ENCODE assay signal across 20 cellular contexts in the genomic region with DNA sequence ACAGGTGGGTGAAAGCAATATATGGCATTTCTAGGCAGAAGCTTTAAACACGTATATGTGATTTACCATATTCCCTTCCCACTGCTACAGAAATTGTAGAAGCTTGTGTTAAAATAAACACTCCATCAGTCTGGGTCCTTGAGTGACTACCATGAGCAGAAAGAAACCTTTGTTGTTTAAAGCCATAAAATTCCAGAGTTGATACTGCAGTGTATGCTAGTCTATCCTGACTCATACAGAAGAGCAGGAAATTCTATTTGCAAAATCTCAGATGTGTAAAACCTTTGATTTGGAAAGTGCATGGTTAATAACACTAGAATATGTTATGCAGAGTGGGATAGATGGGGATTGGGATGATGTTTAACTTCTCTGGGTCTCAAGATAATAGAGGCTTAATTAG.
DNase-seq lines count a peak whose midpoint lies in the region; ATAC-seq and TF ChIP-seq lines count a peak whose summit lies in the region.
"Had no signal": no experiment of that assay in that cellular context is flagged by ENCODE, and none has a peak within 500 bp of the region (broad histone marks: within the 10 kb centered on the region; RNA-seq: fewer than 3 reads in every experiment).

No MANE protein-coding gene starts in this region.

- intact Hi-C loops in left colon (cut with DNase I, micrococcal nuclease), result no loop called here

- ATAC-seq in left colon, result peak; percentile 58
- ATAC-seq in HG03175 (IDR thresholded peaks at IDR 0.05; ENCODE audit: unreplicated experiment), result no peak
- ATAC-seq: HCT116 had no signal

- DNase-seq in EH (ENCODE audit: low read depth), result peak; percentile 7
- DNase-seq in NCI-H345 treated with DMSO at 0.1 percent for 48 hours (lab: John Stamatoyannopoulos, UW; ENCODE audit: unreplicated experiment), result peak; percentile 25
- DNase-seq in epithelial cell of esophagus (ENCODE audit: low read depth), result peak; percentile 27
- no peak for DNase-seq in left colon
- no peak for DNase-seq in GM19240 (ENCODE audit: insufficient read length, low spot score)
- no peak for DNase-seq in erythroblast (lab: John Stamatoyannopoulos, UW)
- DNase-seq in DMS 273 treated with DMSO at 0.1 percent for 48 hours (lab: John Stamatoyannopoulos, UW), result no peak
- DNase-seq: CD8-positive, alpha-beta memory T cell; GF-D8; GOT3; MM.1S; NCI-H1105; NCI-H1694; NCI-H2081 treated with DMSO at 0.1 percent for 48 hours; NCI-H226; SHP77 treated with DMSO at 0.1 percent for 48 hours; SK-N-SH had no signal

- no peak for TF ChIP-seq POLR2A in erythroblast (IDR thresholded peaks at IDR 0.05; ENCODE audit: low read length)

- no peak for TF ChIP-seq CTCF in epithelial cell of esophagus (IDR thresholded peaks at IDR 0.05; ENCODE audit: insufficient read depth, low read depth, low read length, missing control alignments)

- no peak overlapping the region for H3K4me3 ChIP-seq in epithelial cell of esophagus (ENCODE audit: low read length)
- H3K4me3 ChIP-seq: BLaER1 treated with 17β-estradiol and CSF1 and Interleukin-3, amounts not matched to agents 10 nM and 100 nM had no signal

Comparison
In these comparisons a context has a peak if more than half of its experiments do, and no peak if none do; other contexts are left out.
1. DNase-seq: peak in EH (single experiment), NCI-H345 treated with DMSO at 0.1 percent for 48 hours (single experiment) and epithelial cell of esophagus (single experiment); none in left colon (0 of 2), GM19240 (single experiment), erythroblast (0 of 2) and DMS 273 treated with DMSO at 0.1 percent for 48 hours (single experiment).